In the genomic region with DNA sequence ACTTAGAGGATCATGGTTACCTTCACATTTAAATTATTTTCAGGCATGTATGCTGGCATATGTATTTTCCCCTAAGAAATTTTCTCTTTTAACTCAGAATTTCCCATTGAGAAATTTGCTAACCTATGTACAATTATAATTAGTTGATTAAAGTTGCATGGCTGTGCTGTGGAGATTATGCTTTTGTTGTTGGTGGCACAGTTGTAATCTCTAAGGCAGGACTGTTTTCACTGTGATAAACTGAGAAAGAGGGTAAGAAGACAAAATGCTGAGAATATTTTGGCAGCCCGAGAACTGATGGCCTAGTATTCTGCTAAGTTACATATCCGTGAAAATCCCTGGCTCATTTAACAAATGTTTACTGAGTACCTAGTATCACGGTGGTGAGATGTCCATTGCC, we compare ENCODE assay signal across 1 cellular context.
TF ChIP-seq lines count a peak whose summit lies in the region.

No MANE protein-coding gene starts in this region.

TF ChIP-seq in HEK293, 187 proteins besides CTCF, POLR2A, EP300 and RAD21 (continued from another document):
- no peak for TF ChIP-seq ZNF423 (tag by site-specific recombination; IDR thresholded peaks at IDR 0.05)
- no peak for TF ChIP-seq ZNF670 (tag by site-specific recombination; IDR thresholded peaks at IDR 0.05; ENCODE audit: low read depth)
- no peak for TF ChIP-seq ZXDB (tag by site-specific recombination; IDR thresholded peaks at IDR 0.05)
- TF ChIP-seq SP2 (tag by site-specific recombination; IDR thresholded peaks at IDR 0.05), result no peak
